In the genomic region with DNA sequence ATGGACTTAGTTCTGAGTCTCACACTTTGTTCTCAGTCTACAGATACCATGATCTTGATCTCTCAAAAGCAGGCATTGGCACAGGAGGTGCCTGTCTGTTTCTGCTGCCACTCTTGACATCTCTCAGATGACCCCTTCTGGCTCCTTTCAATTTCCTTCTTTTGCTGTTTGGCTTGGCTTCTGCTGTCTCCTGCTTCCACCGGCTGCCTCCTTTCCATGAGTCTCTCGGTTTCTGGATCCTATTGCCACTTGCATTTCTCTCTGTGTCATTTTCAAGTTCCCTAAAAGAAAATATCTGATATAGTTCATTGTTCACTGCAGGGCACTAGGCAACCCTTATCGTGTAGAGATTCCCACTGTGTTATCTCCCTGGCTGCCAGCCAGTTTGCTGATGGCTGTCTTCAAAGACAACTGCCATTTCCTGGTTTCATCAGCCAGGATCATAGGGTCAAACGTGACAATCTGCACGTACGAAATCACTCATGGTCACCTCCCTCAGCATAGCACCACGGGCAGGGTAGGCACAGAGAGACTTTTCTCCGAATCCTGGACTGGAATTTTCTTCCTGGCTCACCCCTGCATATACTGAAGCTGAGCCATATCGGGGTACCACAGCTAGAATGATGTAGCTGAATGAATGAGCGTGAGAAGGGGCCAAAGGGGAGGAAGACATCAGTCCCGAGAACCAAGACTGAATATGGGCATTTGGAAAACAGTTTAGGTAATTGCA, we compare ENCODE assay signal across 9 cellular contexts.
DNase-seq lines count a peak whose midpoint lies in the region; ATAC-seq, FAIRE-seq and TF ChIP-seq lines count a peak whose summit lies in the region.
"Had no signal": no experiment of that assay in that cellular context is flagged by ENCODE, and none has a peak within 500 bp of the region (broad histone marks: within the 10 kb centered on the region; RNA-seq: fewer than 3 reads in every experiment).

No MANE protein-coding gene starts in this region.

- no peaks in the 10 kb centered on the region for H3K36me3 ChIP-seq in pancreas

- H3K4me3 ChIP-seq in fibroblast of villous mesenchyme (ENCODE audit: low read depth, low read length) (no peak overlapping the region), pancreas (no peak overlapping the region)

- peaks cover 0 to 2% (median 0%) of the 10 kb centered on the region in 3 donors for H3K4me1 ChIP-seq in pancreas

- 31 to 35% methylated on average over 11 of the region's 11 CpGs for WGBS in pancreas, 2 donors

- no peak for FAIRE-seq in pancreas (lab: Jason Lieb, UNC)

- DNase-seq in EL (peak; percentile 25), NCI-H748 treated with DMSO at 0.1 percent for 48 hours (lab: John Stamatoyannopoulos, UW) (peak; percentile 89), fibroblast of villous mesenchyme (ENCODE audit: low read depth) (peak; percentile 28), pancreas (peak in 1 of 6 donors; percentile 24)
- DNase-seq in stimulated activated CD4-positive, alpha-beta T cell treated with anti-CD3 and anti-CD28 coated beads, Interleukin-4, amount 100 ng/mL, for 4 hours: no peak
- DNase-seq: activated T-cell treated with anti-CD3 and anti-CD28 coated beads, Interleukin-2, amount 50 U/mL, for 24 hours had no signal

- intact Hi-C loops in pancreas (cut with DNase I): no loop called here

- no peaks in the 10 kb centered on the region for H3K9me3 ChIP-seq in pancreas

- ATAC-seq in pancreas (peak in 3 of 4 donors; percentile 46 to 83 (median 48)), HG03159 (IDR thresholded peaks at IDR 0.05; ENCODE audit: unreplicated experiment) (no peak), HG02678 (IDR thresholded peaks at IDR 0.05; ENCODE audit: unreplicated experiment) (no peak)
- ATAC-seq in activated CD4-positive, CD25-positive, alpha-beta regulatory T cell treated with anti-CD3 and anti-CD28 coated beads, Interleukin-2, amount 50 U/mL, for 24 hours: no peak

- TF ChIP-seq CTCF in fibroblast of villous mesenchyme (IDR thresholded peaks at IDR 0.05; ENCODE audit: insufficient read depth, low read depth, low read length) (no peak), pancreas (IDR thresholded peaks at IDR 0.05) (no peak)

- H3K27ac ChIP-seq in pancreas: peak overlapping the region in 1 of 4 donors; percentile 13

- H3K27me3 ChIP-seq in pancreas: no peaks in the 10 kb centered on the region

Comparison
In these comparisons a context has a peak if more than half of its experiments do, and no peak if none do; other contexts are left out.
1. DNase-seq: peak in EL (single experiment), NCI-H748 treated with DMSO at 0.1 percent for 48 hours (single experiment) and fibroblast of villous mesenchyme (single experiment); none in stimulated activated CD4-positive, alpha-beta T cell treated with anti-CD3 and anti-CD28 coated beads, Interleukin-4, amount 100 ng/mL, for 4 hours (0 of 2).
2. ATAC-seq: peak in pancreas (3 of 4); none in HG03159 (single experiment), activated CD4-positive, CD25-positive, alpha-beta regulatory T cell treated with anti-CD3 and anti-CD28 coated beads, Interleukin-2, amount 50 U/mL, for 24 hours (0 of 2) and HG02678 (single experiment).